In the genomic region with DNA sequence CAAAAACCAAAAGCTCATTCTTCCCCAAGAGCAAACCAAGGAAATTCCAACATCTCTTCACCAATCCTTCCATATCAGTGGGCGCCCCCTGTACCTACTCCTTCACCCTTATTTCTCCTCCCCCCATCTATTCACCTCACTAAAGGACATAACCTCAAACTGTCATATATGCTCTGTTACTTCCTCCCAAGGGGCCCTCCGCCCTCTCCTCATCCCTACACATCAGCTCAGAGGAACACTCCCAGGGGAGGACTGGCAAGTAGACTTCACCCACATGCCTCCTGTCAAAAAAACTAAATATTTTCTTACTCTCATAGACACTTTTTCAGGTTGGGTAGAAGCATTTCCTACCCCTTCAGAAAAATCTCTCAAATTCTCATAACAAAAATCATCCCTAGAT, we compare ENCODE assay signal across 38 cellular contexts. TPM values are rescaled to one million over a fixed set of nuclear protein-coding genes. Genes with fewer than 3 reads are reported as not detected.
"Had no signal": no experiment of that assay in that cellular context is flagged by ENCODE, and none has a peak within 500 bp of the region (broad histone marks: within the 10 kb centered on the region; RNA-seq: fewer than 3 reads in every experiment).

No MANE protein-coding gene starts in this region.

- H3K27ac Mint-ChIP-seq: activated B cell treated with CpG ODN at 0.5 μM for 24 hours; activated CD4-positive, alpha-beta memory T cell treated with anti-CD3 and anti-CD28 coated beads for 36 hours; activated CD4-positive, alpha-beta T cell treated with anti-CD3 and anti-CD28 coated beads, Interleukin-2, amount 10 ng/mL, durations not matched to agents 24 days and 14 days; activated CD8-positive, alpha-beta T cell treated with anti-CD3 and anti-CD28 coated beads for 36 hours; activated naive CD4-positive, alpha-beta T cell treated with anti-CD3 and anti-CD28 coated beads for 36 hours; activated naive CD4-positive, alpha-beta T cell treated with anti-CD3 and anti-CD28 coated beads, Interleukin-2, amount 50 U/mL, for 72 hours; activated naive CD8-positive, alpha-beta T cell treated with anti-CD3 and anti-CD28 coated beads for 36 hours; activated T-cell treated with anti-CD3 and anti-CD28 coated beads, Interleukin-2, amount 50 U/mL, for 72 hours; activated T-helper 1 cell treated with anti-CD3 and anti-CD28 coated beads, Interleukin-12 subunit alpha, Interleukin-12 subunit beta, Interleukin-2, Interleukin-4 antibody, amounts not matched to agents 30 ng/mL and 10 ng/mL and 1 ng/mL, durations not matched to agents 14 hours and 24 hours and 36 hours; activated T-helper 17 cell treated with anti-CD3 and anti-CD28 coated beads, Interleukin-2, amount 50 U/mL, for 72 hours; T-helper 1 cell treated with Interleukin-12 subunit alpha and Interleukin-12 subunit beta and Interleukin-4 antibody, amounts not matched to agents 30 μg/mL and 1 μg/mL, for 36 hours; T-helper 2 cell treated with Interferon-gamma antibody and Interleukin-4, amounts not matched to agents 5 μg/mL and 100 μg/mL, for 36 hours had no signal

- H3K27me3 ChIP-seq: adrenal gland, body of pancreas, brain microvascular endothelial cell, breast epithelium had no signal

- H3K27ac ChIP-seq: adrenal gland, body of pancreas, brain microvascular endothelial cell, breast epithelium, VCaP had no signal

- H3K4me1 ChIP-seq: breast epithelium had no signal

- H3K9me3 ChIP-seq: adrenal gland, body of pancreas had no signal

- H3K4me3 ChIP-seq: adrenal gland, body of pancreas, breast epithelium had no signal

- H3K4me1 Mint-ChIP-seq: activated B cell treated with CpG ODN at 0.5 μM for 24 hours; activated CD4-positive, alpha-beta T cell treated with anti-CD3 and anti-CD28 coated beads, Interleukin-2, amount 10 ng/mL, durations not matched to agents 24 days and 14 days; activated naive CD8-positive, alpha-beta T cell treated with anti-CD3 and anti-CD28 coated beads for 36 hours; activated T-helper 17 cell treated with anti-CD3 and anti-CD28 coated beads, Interleukin-2, amount 50 U/mL, for 72 hours had no signal

- H3K36me3 ChIP-seq: adrenal gland, breast epithelium had no signal

- DNase-seq: activated B cell treated with CpG ODN at 0.5 μM for 24 hours; activated CD4-positive, alpha-beta memory T cell treated with anti-CD3 and anti-CD28 coated beads for 36 hours; activated CD4-positive, alpha-beta T cell treated with anti-CD3 and anti-CD28 coated beads for 4 hours; activated CD4-positive, alpha-beta T cell treated with anti-CD3 and anti-CD28 coated beads, Interleukin-2, amount 10 ng/mL, durations not matched to agents 24 days and 14 days; activated CD4-positive, alpha-beta T cell treated with anti-CD3 and anti-CD28 coated beads, Interleukin-2, amount 50 U/mL, for 1 hour; activated CD4-positive, alpha-beta T cell treated with anti-CD3 and anti-CD28 coated beads, Interleukin-2, amount 50 U/mL, for 4 hours; activated CD4-positive, CD25-positive, alpha-beta regulatory T cell treated with anti-CD3 and anti-CD28 coated beads, Interleukin-2, amount 50 U/mL, for 72 hours; activated CD8-positive, alpha-beta memory T cell treated with anti-CD3 and anti-CD28 coated beads, Interleukin-2, amount 50 U/mL, for 4 hours; activated CD8-positive, alpha-beta T cell treated with anti-CD3 and anti-CD28 coated beads for 36 hours; activated effector memory CD4-positive, alpha-beta T cell treated with anti-CD3 and anti-CD28 coated beads, Interleukin-2, amount 50 U/mL, for 16 hours; activated gamma-delta T cell treated with Interleukin-2 at 50 U/mL for 16 hours; activated naive CD4-positive, alpha-beta T cell; activated naive CD4-positive, alpha-beta T cell treated with anti-CD3 and anti-CD28 coated beads for 36 hours; activated naive CD4-positive, alpha-beta T cell treated with anti-CD3 and anti-CD28 coated beads, Interleukin-2, amount 50 U/mL, for 16 hours; activated naive CD8-positive, alpha-beta T cell treated with anti-CD3 and anti-CD28 coated beads for 36 hours; activated T-cell treated with anti-CD3 and anti-CD28 coated beads for 4 hours; activated T-cell treated with anti-CD3 and anti-CD28 coated beads, Interleukin-2, amount 50 U/mL, for 1 hour; activated T-cell treated with anti-CD3 and anti-CD28 coated beads, Interleukin-2, amount 50 U/mL, for 4 hours; activated T-cell treated with anti-CD3 and anti-CD28 coated beads, Interleukin-2, amount 50 U/mL, for 72 hours; adrenal gland; amniotic stem cell; aorta; body of pancreas; brain microvascular endothelial cell; central memory CD4-positive, alpha-beta T cell; T-helper 2 cell; T-helper 9 cell had no signal

- ATAC-seq: activated CD8-positive, alpha-beta T cell treated with anti-CD3 and anti-CD28 coated beads for 36 hours; activated naive CD4-positive, alpha-beta T cell treated with anti-CD3 and anti-CD28 coated beads, Interleukin-2, amount 50 U/mL, for 72 hours; activated T-cell treated with anti-CD3 and anti-CD28 coated beads, Interleukin-2, amount 50 U/mL, for 4 hours; activated T-cell treated with anti-CD3 and anti-CD28 coated beads, Interleukin-2, amount 50 U/mL, for 72 hours; activated T-helper 17 cell treated with anti-CD3 and anti-CD28 coated beads, Interleukin-2, amount 50 U/mL, for 72 hours; body of pancreas had no signal

- H3K9me3 Mint-ChIP-seq: T-helper 2 cell treated with Interferon-gamma antibody and Interleukin-4, amounts not matched to agents 5 μg/mL and 100 μg/mL, for 36 hours had no signal

- H3K27me3 Mint-ChIP-seq: activated B cell treated with CpG ODN at 0.5 μM for 24 hours had no signal

- H3K4me3 Mint-ChIP-seq: activated B cell treated with CpG ODN at 0.5 μM for 24 hours; activated CD4-positive, alpha-beta memory T cell treated with anti-CD3 and anti-CD28 coated beads for 36 hours; activated CD4-positive, alpha-beta T cell treated with anti-CD3 and anti-CD28 coated beads, Interleukin-2, amount 10 ng/mL, durations not matched to agents 24 days and 14 days; activated CD8-positive, alpha-beta T cell treated with anti-CD3 and anti-CD28 coated beads for 36 hours; activated naive CD4-positive, alpha-beta T cell treated with anti-CD3 and anti-CD28 coated beads for 36 hours; activated naive CD8-positive, alpha-beta T cell treated with anti-CD3 and anti-CD28 coated beads for 36 hours; activated T-cell treated with anti-CD3 and anti-CD28 coated beads, Interleukin-2, amount 50 U/mL, for 4 hours; activated T-cell treated with anti-CD3 and anti-CD28 coated beads, Interleukin-2, amount 50 U/mL, for 72 hours; activated T-helper 1 cell treated with anti-CD3 and anti-CD28 coated beads, Interleukin-12 subunit alpha, Interleukin-12 subunit beta, Interleukin-2, Interleukin-4 antibody, amounts not matched to agents 30 ng/mL and 10 ng/mL and 1 ng/mL, durations not matched to agents 14 hours and 24 hours and 36 hours; activated T-helper 17 cell treated with anti-CD3 and anti-CD28 coated beads, Interleukin-2, amount 50 U/mL, for 72 hours; T-helper 1 cell treated with Interleukin-12 subunit alpha and Interleukin-12 subunit beta and Interleukin-4 antibody, amounts not matched to agents 30 μg/mL and 1 μg/mL, for 36 hours; T-helper 2 cell treated with Interferon-gamma antibody and Interleukin-4, amounts not matched to agents 5 μg/mL and 100 μg/mL, for 36 hours had no signal

RNA-seq across cellular contexts. Expression of a gene that starts 2.4 kb away (rescaled TPM):
- total RNA-seq: activated B cell treated with CpG ODN at 0.5 μM for 24 hours; activated CD4-positive, alpha-beta memory T cell treated with anti-CD3 and anti-CD28 coated beads for 36 hours; activated CD4-positive, alpha-beta T cell treated with anti-CD3 and anti-CD28 coated beads, Interleukin-2, amount 10 ng/mL, durations not matched to agents 24 days and 14 days; activated CD8-positive, alpha-beta memory T cell treated with anti-CD3 and anti-CD28 coated beads for 36 hours; activated CD8-positive, alpha-beta T cell treated with anti-CD3 and anti-CD28 coated beads for 36 hours; activated naive CD4-positive, alpha-beta T cell treated with anti-CD3 and anti-CD28 coated beads for 36 hours; activated naive CD4-positive, alpha-beta T cell treated with anti-CD3 and anti-CD28 coated beads, Interleukin-2, amount 50 U/mL, for 72 hours; activated naive CD8-positive, alpha-beta T cell treated with anti-CD3 and anti-CD28 coated beads for 36 hours; activated T-cell treated with anti-CD3 and anti-CD28 coated beads, Interleukin-2, amount 50 U/mL, for 72 hours; activated T-helper 1 cell treated with anti-CD3 and anti-CD28 coated beads, Interleukin-12 subunit alpha, Interleukin-12 subunit beta, Interleukin-2, Interleukin-4 antibody, amounts not matched to agents 30 ng/mL and 10 ng/mL and 1 ng/mL, durations not matched to agents 14 hours and 24 hours and 36 hours; activated T-helper 17 cell treated with anti-CD3 and anti-CD28 coated beads, Interleukin-2, amount 50 U/mL, for 72 hours; aorta; astrocyte; cardiac septum; cerebellum had no signal
